10 cellular contexts compared by ENCODE assay signal in the genomic region with DNA sequence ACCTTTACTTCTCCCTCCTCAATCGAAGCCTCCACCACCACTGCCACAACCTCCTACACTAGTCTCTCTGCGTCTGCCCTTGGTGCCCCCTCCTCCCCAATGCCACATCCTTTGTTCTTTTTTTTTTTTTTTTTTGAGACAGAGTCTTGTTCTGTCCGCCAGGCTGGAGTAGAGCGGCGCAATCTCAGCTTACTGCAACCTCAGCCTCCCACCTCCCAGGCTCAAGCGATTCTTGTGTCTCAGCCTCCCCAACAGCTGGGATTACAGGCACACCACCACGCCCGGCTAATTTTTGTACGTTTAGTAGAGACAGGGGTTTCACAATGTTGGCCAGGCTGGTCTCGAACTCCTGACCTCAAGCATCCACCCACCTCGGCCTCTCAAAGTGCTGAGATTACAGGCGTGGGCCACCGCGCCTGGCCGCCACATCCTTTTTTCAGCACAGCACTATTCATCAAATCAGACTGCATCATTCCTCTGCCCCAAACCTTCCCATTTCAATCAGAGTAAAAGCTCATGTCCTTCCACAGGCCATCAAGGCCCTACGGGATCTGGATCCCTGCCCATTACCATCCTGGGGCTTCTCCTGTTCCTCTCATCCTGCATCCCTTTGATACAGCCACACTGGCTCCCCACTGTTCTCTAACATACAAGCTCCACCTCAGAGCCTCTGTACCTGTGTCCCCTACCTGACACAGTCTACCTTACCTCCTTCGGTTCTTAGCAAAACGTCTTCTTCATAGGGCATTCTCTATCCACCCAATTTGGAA. TPM values are rescaled to one million over a fixed set of nuclear protein-coding genes. Genes with fewer than 3 reads are reported as not detected.
A peak's percentile ranks its signal among the peaks of the same experiment; 100 is the strongest.
DNase-seq lines count a peak whose midpoint lies in the region; ATAC-seq and TF ChIP-seq lines count a peak whose summit lies in the region.
"Had no signal": no experiment of that assay in that cellular context is flagged by ENCODE, and none has a peak within 500 bp of the region (broad histone marks: within the 10 kb centered on the region; RNA-seq: fewer than 3 reads in every experiment).

No MANE protein-coding gene starts in this region.

- no TSS peak for BruUV-seq in PC-9 (replicated peaks; lab: Mats Ljungman, UMichigan)

- H3K27me3 ChIP-seq in PC-9 (ENCODE audit: insufficient read depth, low read depth) (no peaks in the 10 kb centered on the region), gastrocnemius medialis (no peaks in the 10 kb centered on the region)
- H3K27me3 ChIP-seq: cardiac muscle cell had no signal

- H3K9me2 ChIP-seq in PC-9 (ENCODE audit: insufficient read depth), result no peaks in the 10 kb centered on the region

- POLR2A ChIA-PET in PC-9 (lab: Charles Lee; ENCODE audit: unreplicated experiment), result no interaction called here

- H4K20me1 ChIP-seq in PC-9 (ENCODE audit: insufficient read depth), result peaks cover 43% of the 10 kb centered on the region

- no peak for TF ChIP-seq POLR2A in gastrocnemius medialis (IDR thresholded peaks at IDR 0.05)

- DNase-seq in ELF-1 (ENCODE audit: low read depth, low spot score) (peak; percentile 35), PC-9 (no peak), coronary artery (ENCODE audit: low spot score) (no peak), gastrocnemius medialis (no peak), HUDEP-2 (lab: John Stamatoyannopoulos, UW; ENCODE audit: unreplicated experiment in 76 of 76) (no peak), pons (ENCODE audit: low spot score) (no peak), NCI-H2196 (lab: John Stamatoyannopoulos, UW; ENCODE audit: unreplicated experiment) (no peak)
- DNase-seq: NCI-H1694 treated with DMSO at 0.1 percent for 48 hours had no signal

- no peak overlapping the region for H3K27ac ChIP-seq in PC-9
- no peak overlapping the region for H3K27ac ChIP-seq in coronary artery
- no peak overlapping the region for H3K27ac ChIP-seq in gastrocnemius medialis
- H3K27ac ChIP-seq: cardiac muscle cell had no signal

- intact Hi-C loops in PC-9 (cut with micrococcal nuclease; ENCODE audit: unreplicated experiment) (loop anchor here (10.0 kb wide), 1 partner anchor 128 kb away; a partner anchor contains a TSS), gastrocnemius medialis (cut with DNase I; ENCODE audit: low total_unique reads) (no loop called here)

- H3K4me1 ChIP-seq in PC-9 (replicated peaks; ENCODE audit: insufficient read depth) (peaks cover 16% of the 10 kb centered on the region), gastrocnemius medialis (peaks cover 20 to 35% of the 10 kb centered on the region in 2 donors)

- H3K79me2 ChIP-seq in PC-9 (ENCODE audit: low read depth), result peaks cover 65% of the 10 kb centered on the region

- in situ Hi-C loops in gastrocnemius medialis (cut with MboI; ENCODE audit: low sequenced_read_pairs in 4 of 4), result no loop called here

- peaks cover 19% of the 10 kb centered on the region; the same call in 1 of the 2 replicates for H3F3A ChIP-seq in PC-9 (ENCODE audit: insufficient read depth, low read depth)

- H3K4me3 ChIP-seq in PC-9 (peak overlapping the region; percentile 87; the same call in 1 of the 2 replicates), coronary artery (peak overlapping the region; percentile 96), gastrocnemius medialis (peak overlapping the region; percentile 98 to 100 (median 99))

- no peaks in the 10 kb centered on the region for H3K36me3 ChIP-seq in PC-9 (ENCODE audit: low read depth)
- peaks cover 0 to 13% of the 10 kb centered on the region in 2 donors for H3K36me3 ChIP-seq in gastrocnemius medialis

- H3K4me2 ChIP-seq in PC-9, result peak overlapping the region; percentile 98

- no peak for TF ChIP-seq CTCF in PC-9 (conservative IDR thresholded peaks at IDR 0.05)
- no peak for TF ChIP-seq CTCF in coronary artery (IDR thresholded peaks at IDR 0.05)
- TF ChIP-seq CTCF in gastrocnemius medialis (IDR thresholded peaks at IDR 0.05 in 4 of 5, conservative IDR thresholded peaks at IDR 0.05 in 1 of 5), result no peak

- H3K9me3 ChIP-seq in PC-9 (ENCODE audit: insufficient read depth, low read depth), result no peaks in the 10 kb centered on the region
- H3K9me3 ChIP-seq in gastrocnemius medialis, result no peaks in the 10 kb centered on the region

- no peak overlapping the region for H2AFZ ChIP-seq in PC-9

- ATAC-seq in gastrocnemius medialis (no peak), GM18517 (IDR thresholded peaks at IDR 0.05; ENCODE audit: unreplicated experiment) (no peak)

- CTCF ChIA-PET in PC-9 (lab: Charles Lee), result no interaction called here

RNA-seq across cellular contexts. Expression of a gene that starts 2.0 kb away (rescaled TPM):
- total RNA-seq in PC-9 (2021) (13.3 and 14.5 TPM in 2 replicates), gastrocnemius medialis (1 to 10 TPM; 2.2 to 4.7 (median 3.8) TPM)

RNA-seq across cellular contexts. Expression of a gene that starts 25.6 kb away (rescaled TPM):
- total RNA-seq in PC-9 (2021), result not detected in 2 replicates
- total RNA-seq in gastrocnemius medialis, result under 1 TPM in 1 of 4 donors, not detected in 3; 0.31 TPM

RNA-seq across cellular contexts. Expression of a gene that starts 27.2 kb away (rescaled TPM):
- total RNA-seq in PC-9 (2021) (48.8 and 51.1 TPM in 2 replicates), gastrocnemius medialis (10 to 100 TPM; 13.8 to 27.6 (median 23.1) TPM)

RNA-seq across cellular contexts. Expression of a gene that starts 50.5 kb away (rescaled TPM):
- 143 and 164 TPM in 2 replicates for total RNA-seq in PC-9 (2021)
- total RNA-seq in gastrocnemius medialis, result 10 to 100 TPM in 2 of 4 donors, 1 to 10 TPM in 2; 7.0 to 12.9 (median 9.7) TPM

RNA-seq across cellular contexts. Expression of a gene that starts 51.5 kb away (rescaled TPM):
- total RNA-seq in PC-9 (2021), result 26.8 and 34.0 TPM in 2 replicates
- total RNA-seq in gastrocnemius medialis, result 1 to 10 TPM; 1.8 to 4.0 (median 2.9) TPM
